8 cellular contexts compared by ENCODE assay signal in the genomic region with DNA sequence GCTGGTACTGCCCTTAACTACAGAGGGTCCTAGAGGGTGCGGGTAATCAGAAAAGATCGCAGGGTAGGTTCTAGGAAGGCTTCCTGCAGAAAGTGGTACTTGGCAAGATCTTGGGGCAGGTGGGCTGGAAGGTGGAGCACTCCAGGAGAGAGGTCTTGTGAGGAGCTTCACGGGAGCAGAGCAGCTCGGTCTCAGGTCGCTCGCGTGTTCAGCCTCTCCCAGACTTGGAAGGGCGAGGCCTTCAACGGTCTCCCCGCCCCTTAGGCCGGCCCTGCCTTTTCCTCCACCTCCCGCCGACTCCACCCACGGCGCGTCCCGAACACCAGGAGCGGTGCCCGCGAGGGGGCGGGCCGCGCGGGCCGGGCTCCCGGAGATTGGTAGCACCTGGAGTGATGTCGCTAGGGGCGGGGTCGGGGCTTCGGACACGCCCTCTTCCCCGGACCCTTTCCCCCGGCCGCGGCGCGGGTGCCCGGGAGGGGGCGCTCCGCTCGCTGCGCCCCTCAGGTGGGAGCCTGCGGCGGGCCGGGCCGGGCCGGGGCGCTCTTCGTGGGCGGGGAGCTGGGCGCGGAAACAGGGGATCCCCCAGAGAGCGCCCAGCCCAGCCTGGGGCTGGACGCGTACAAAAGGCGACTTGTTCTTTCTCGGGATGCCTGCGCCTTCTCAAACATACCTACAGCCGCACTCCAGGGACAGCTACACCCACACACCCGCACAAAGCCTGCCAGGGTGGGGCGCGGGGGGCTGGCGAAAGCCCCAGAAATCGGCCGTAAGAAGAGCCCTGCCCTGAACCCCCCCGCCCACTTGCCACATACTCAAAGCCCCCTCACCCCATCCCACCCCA. TPM values are rescaled to one million over a fixed set of nuclear protein-coding genes. Genes with fewer than 3 reads are reported as not detected.
DNase-seq lines count a peak whose midpoint lies in the region; ATAC-seq and TF ChIP-seq lines count a peak whose summit lies in the region.

No MANE protein-coding gene starts in this region.

- H3K27me3 Mint-ChIP-seq in activated CD8-positive, alpha-beta T cell treated with anti-CD3 and anti-CD28 coated beads for 36 hours = no peaks in the 10 kb centered on the region
- H3K27me3 Mint-ChIP-seq in memory B cell = no peaks in the 10 kb centered on the region

- H3K27ac ChIP-seq in AG04450 (ENCODE audit: low read depth, low read length) = no peak overlapping the region
- peak overlapping the region; percentile 95 for H3K27ac ChIP-seq in ectodermal cell (ENCODE audit: insufficient read depth, low read depth, low read length, poor library complexity, severe bottlenecking)

- H3K4me1 Mint-ChIP-seq in activated CD8-positive, alpha-beta T cell treated with anti-CD3 and anti-CD28 coated beads for 36 hours (ENCODE audit: low read depth) = peaks cover 25% of the 10 kb centered on the region
- peaks cover 29% of the 10 kb centered on the region for H3K4me1 Mint-ChIP-seq in memory B cell

- H3K4me1 ChIP-seq in ectodermal cell (ENCODE audit: control insufficient read depth, insufficient read depth, low read length) = peaks cover 94% of the 10 kb centered on the region

- H3K27me3 ChIP-seq in AG04450 (ENCODE audit: control insufficient read depth, insufficient read depth, low read length) = no peaks in the 10 kb centered on the region
- H3K27me3 ChIP-seq in ectodermal cell (ENCODE audit: control insufficient read depth, insufficient read depth, low read length, poor library complexity, severe bottlenecking) = no peaks in the 10 kb centered on the region

- H3K4me3 ChIP-seq in AG04450 (ENCODE audit: low read depth, low read length) = peak overlapping the region; percentile 39
- peak overlapping the region; percentile 20 for H3K4me3 ChIP-seq in ectodermal cell (ENCODE audit: insufficient read depth, low read depth, low read length)

- H3K36me3 Mint-ChIP-seq in activated CD8-positive, alpha-beta T cell treated with anti-CD3 and anti-CD28 coated beads for 36 hours (ENCODE audit: low read depth) = no peaks in the 10 kb centered on the region
- peaks cover 2% of the 10 kb centered on the region for H3K36me3 Mint-ChIP-seq in memory B cell

- POLR2A ChIA-PET in AG04450 (lab: Yijun Ruan, JAX) = interaction anchor here (0.5 to 1.1 kb wide), 3 partner anchors 31 to 84 kb away, joined by 3 to 5 read pairs (median 3); no protein-coding TSS in a partner anchor
- POLR2A ChIA-PET in activated CD8-positive, alpha-beta T cell treated with anti-CD3 and anti-CD28 coated beads for 36 hours (lab: Charles Lee) = interaction anchor here (0.6 to 2.1 kb wide), 6 partner anchors 11 to 78 kb away, joined by 3 to 7 read pairs (median 4); a partner anchor contains a TSS

- peak overlapping the region; percentile 32 for H3K27ac Mint-ChIP-seq in activated CD8-positive, alpha-beta T cell treated with anti-CD3 and anti-CD28 coated beads for 36 hours
- peak overlapping the region; percentile 86 for H3K27ac Mint-ChIP-seq in memory B cell

- peak; percentile 67 for ATAC-seq in GM18870 (IDR thresholded peaks at IDR 0.05; ENCODE audit: unreplicated experiment)
- peak; percentile 88 for ATAC-seq in HG03103 (IDR thresholded peaks at IDR 0.05; ENCODE audit: low read depth, unreplicated experiment)
- peak; percentile 91 for ATAC-seq in activated CD8-positive, alpha-beta T cell treated with anti-CD3 and anti-CD28 coated beads for 36 hours
- peak; percentile 86 for ATAC-seq in memory B cell (ENCODE audit: low read depth)

- H3K9me3 Mint-ChIP-seq in activated CD8-positive, alpha-beta T cell treated with anti-CD3 and anti-CD28 coated beads for 36 hours = no peaks in the 10 kb centered on the region
- no peaks in the 10 kb centered on the region for H3K9me3 Mint-ChIP-seq in memory B cell

- peak overlapping the region; percentile 44 for H3K4me3 Mint-ChIP-seq in activated CD8-positive, alpha-beta T cell treated with anti-CD3 and anti-CD28 coated beads for 36 hours
- H3K4me3 Mint-ChIP-seq in memory B cell = peak overlapping the region; percentile 85

- DNase-seq in AG04450 (ENCODE audit: low read depth, low spot score) (peak; percentile 46), NCI-H526 (lab: John Stamatoyannopoulos, UW) (peak; percentile 89 to 98), memory B cell (ENCODE audit: low spot score in 2 of 2) (peak; percentile 93)
- peak; percentile 92 for DNase-seq in activated CD8-positive, alpha-beta T cell treated with anti-CD3 and anti-CD28 coated beads for 36 hours
- DNase-seq in stimulated activated CD8-positive, alpha-beta memory T cell treated with anti-CD3 and anti-CD28 coated beads, Interleukin-15, amount 100 ng/mL, for 1 hour (ENCODE audit: low read depth) = peak; percentile 71

- no peaks in the 10 kb centered on the region for H3K36me3 ChIP-seq in ectodermal cell (ENCODE audit: control insufficient read depth, insufficient read depth, low read length)

- CTCF ChIA-PET in AG04450 (lab: Charles Lee) = interaction anchor here (0.6 to 10.7 kb wide), 12 partner anchors 9 to 491 kb away, joined by 3 to 125 read pairs (median 4); no protein-coding TSS in a partner anchor
- CTCF ChIA-PET in activated CD8-positive, alpha-beta T cell treated with anti-CD3 and anti-CD28 coated beads for 36 hours (lab: Charles Lee) = interaction anchor here (0.9 to 15.1 kb wide), 22 partner anchors 8 to 173 kb away, joined by 3 to 178 read pairs (median 6); a partner anchor contains a TSS

- TF ChIP-seq CTCF in AG04450 (IDR thresholded peaks at IDR 0.05; ENCODE audit: low read depth, low read length) = peak; percentile 36
- peak; percentile 73 for TF ChIP-seq CTCF in activated CD8-positive, alpha-beta T cell treated with anti-CD3 and anti-CD28 coated beads for 36 hours (IDR thresholded peaks at IDR 0.05)

- 8% methylated on average over 66 of the region's 66 CpGs for WGBS in ectodermal cell, 2 experiments

- intact Hi-C loops in activated CD8-positive, alpha-beta T cell treated with anti-CD3 and anti-CD28 coated beads for 36 hours (cut with micrococcal nuclease) = no loop called here

- H3K9me3 ChIP-seq in AG04450 (ENCODE audit: control insufficient read depth, insufficient read depth, low read length) (no peaks in the 10 kb centered on the region), ectodermal cell (ENCODE audit: control insufficient read depth, low read length) (no peaks in the 10 kb centered on the region)

RNA-seq across cellular contexts. Expression of a gene that starts 35.5 kb away (rescaled TPM):
- 2.8 and 3.0 TPM in 2 replicates for polyA plus RNA-seq in AG04450 (2011; rRNA removed)
- polyA minus RNA-seq in AG04450 (2011; rRNA and poly(A)+ RNA removed) = 3.7 and 5.3 TPM in 2 replicates
- total RNA-seq in activated CD8-positive, alpha-beta T cell treated with anti-CD3 and anti-CD28 coated beads for 36 hours = 10 to 100 TPM; 26.3 to 27.6 TPM
- polyA plus RNA-seq in ectodermal cell (2013, experiment 1 of 4) = 90.4 TPM
- 114 TPM for polyA plus RNA-seq in ectodermal cell (2013, experiment 2 of 4)
- 75.5 TPM for polyA plus RNA-seq in ectodermal cell (2013, experiment 3 of 4)
- 88.7 TPM for polyA plus RNA-seq in ectodermal cell (2013, experiment 4 of 4)
